8 cellular contexts compared by ENCODE assay signal in the genomic region with DNA sequence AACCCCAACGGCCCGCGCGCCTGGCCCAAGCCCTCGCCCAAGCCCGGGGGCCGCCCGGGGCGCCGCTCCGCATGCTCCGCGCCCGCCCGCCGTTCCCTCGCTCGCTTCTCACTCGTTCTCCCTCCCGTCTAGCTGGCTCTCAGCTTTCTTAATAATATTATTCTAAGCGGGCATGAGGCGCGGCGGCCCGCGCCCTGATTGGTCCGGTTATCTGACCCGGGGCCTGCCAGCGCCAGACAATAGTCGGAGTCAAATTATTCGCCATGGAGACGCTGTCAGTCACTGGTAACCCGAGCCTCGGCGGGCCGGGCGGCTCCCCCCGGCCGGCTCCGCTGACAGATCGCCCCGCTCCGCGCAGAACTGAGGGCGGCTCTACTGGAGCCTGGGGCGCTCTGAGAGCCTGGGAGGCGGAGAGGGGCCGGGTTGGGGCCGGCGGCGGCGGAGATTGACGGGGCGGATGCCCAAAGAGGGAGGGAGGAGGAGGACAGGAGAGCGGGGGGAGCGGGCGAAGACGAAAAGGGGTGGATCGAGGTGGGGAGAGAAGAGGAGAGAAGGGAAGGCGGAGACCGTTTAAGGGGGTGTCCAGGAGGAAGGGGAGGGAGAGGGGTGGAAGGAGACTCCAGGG. TPM values are rescaled to one million over a fixed set of nuclear protein-coding genes. Genes with fewer than 3 reads are reported as not detected.
A peak's percentile ranks its signal among the peaks of the same experiment; 100 is the strongest.
DNase-seq lines count a peak whose midpoint lies in the region; ATAC-seq, FAIRE-seq and TF ChIP-seq lines count a peak whose summit lies in the region.

TSS of gene SIX2 (minus strand) at position 150 of the 625 bp plus-strand sequence. CDS start 342 bp downstream, outside the sequence.

- no peak for FAIRE-seq in small intestine (lab: Jason Lieb, UNC)

- no peak within 1 kb of the TSS for H3K27ac Mint-ChIP-seq in CD8-positive, alpha-beta T cell
- peak within 1 kb of the TSS; percentile 93 for H3K27ac Mint-ChIP-seq in chondrocyte (ENCODE audit: unreplicated experiment)

- H3K4me1 ChIP-seq in CD8-positive, alpha-beta T cell (ENCODE audit: insufficient read depth, low read length): peaks cover 11% of the 10 kb centered on the region
- H3K4me1 ChIP-seq in small intestine (ENCODE audit: control insufficient read depth in 2 of 2, insufficient read depth in 1 of 2, low read depth in 1 of 2, low read length in 1 of 2): peaks cover 2 to 4% of the 10 kb centered on the region in 2 donors

- no peak within 1 kb of the TSS for H3K27ac ChIP-seq in CD8-positive, alpha-beta T cell (ENCODE audit: low read depth, low read length)
- no peak within 1 kb of the TSS for H3K27ac ChIP-seq in small intestine (ENCODE audit: low read depth in 1 of 2, low read length in 1 of 2)

- H3K4me3 Mint-ChIP-seq in CD8-positive, alpha-beta T cell: peak within 1 kb of the TSS; percentile 70
- peak within 1 kb of the TSS; percentile 91 for H3K4me3 Mint-ChIP-seq in chondrocyte (ENCODE audit: unreplicated experiment)

- H3K4me3 ChIP-seq in CD8-positive, alpha-beta T cell (ENCODE audit: low read depth, low read length): peak within 1 kb of the TSS; percentile 45
- H3K4me3 ChIP-seq in small intestine (ENCODE audit: low read depth in 1 of 2, low read length in 2 of 2): peak within 1 kb of the TSS in 1 of 2 donors; percentile 43

- intact Hi-C loops in CD8-positive, alpha-beta T cell (cut with DNase I, micrococcal nuclease): no loop called here

- no peak for DNase-seq in CD8-positive, alpha-beta T cell
- DNase-seq in HS-27A (ENCODE audit: low read depth): peak; percentile 96
- DNase-seq in NCI-H774 (lab: John Stamatoyannopoulos, UW): peak; percentile 95
- DNase-seq in chondrocyte (ENCODE audit: low spot score): peak; percentile 99
- peak; percentile 99 for DNase-seq in islet precursor cell
- DNase-seq in small intestine: peak; percentile 58
- DNase-seq in putamen (ENCODE audit: low spot score): no peak

- ATAC-seq in CD8-positive, alpha-beta T cell: no peak
- ATAC-seq in HG02610 (IDR thresholded peaks at IDR 0.05; ENCODE audit: unreplicated experiment): no peak

- peaks cover 43% of the 10 kb centered on the region for H3K4me1 Mint-ChIP-seq in CD8-positive, alpha-beta T cell (ENCODE audit: low read depth)
- peaks cover 59% of the 10 kb centered on the region for H3K4me1 Mint-ChIP-seq in chondrocyte (ENCODE audit: low read depth)

- POLR2A ChIA-PET in CD8-positive, alpha-beta T cell (lab: Charles Lee): no interaction called here

- no peaks in the 10 kb centered on the region for H3K9me3 Mint-ChIP-seq in CD8-positive, alpha-beta T cell
- H3K9me3 Mint-ChIP-seq in chondrocyte (ENCODE audit: low read depth): no peaks in the 10 kb centered on the region

- no peaks in the 10 kb centered on the region for H3K36me3 Mint-ChIP-seq in CD8-positive, alpha-beta T cell
- peaks cover 11% of the 10 kb centered on the region for H3K36me3 Mint-ChIP-seq in chondrocyte (ENCODE audit: low read depth)

- WGBS in small intestine, 3 donors: 1 to 2% (median 2%) methylated on average over 55 to 61 of the region's 61 CpGs

- H3K27me3 Mint-ChIP-seq in CD8-positive, alpha-beta T cell (ENCODE audit: low read depth): peaks cover 58% of the 10 kb centered on the region
- H3K27me3 Mint-ChIP-seq in chondrocyte (ENCODE audit: low read depth): no peaks in the 10 kb centered on the region

- no peak for TF ChIP-seq CTCF in CD8-positive, alpha-beta T cell (IDR thresholded peaks at IDR 0.05)
- no peak for TF ChIP-seq CTCF in chondrocyte (IDR thresholded peaks at IDR 0.05)

- no peaks in the 10 kb centered on the region for H3K9me3 ChIP-seq in CD8-positive, alpha-beta T cell (ENCODE audit: low read length)
- no peaks in the 10 kb centered on the region for H3K9me3 ChIP-seq in small intestine (ENCODE audit: control insufficient read depth, low read depth)

- CTCF ChIA-PET in CD8-positive, alpha-beta T cell (lab: Charles Lee): no interaction called here

- no peaks in the 10 kb centered on the region for H3K36me3 ChIP-seq in CD8-positive, alpha-beta T cell (ENCODE audit: insufficient read depth, low read length)
- H3K36me3 ChIP-seq in small intestine (ENCODE audit: control insufficient read depth in 2 of 2, insufficient read depth in 2 of 2, low read length in 2 of 2): no peaks in the 10 kb centered on the region

- H3K27me3 ChIP-seq in CD8-positive, alpha-beta T cell (ENCODE audit: insufficient read depth, low read length): peaks cover 40% of the 10 kb centered on the region
- H3K27me3 ChIP-seq in small intestine (ENCODE audit: control insufficient read depth in 2 of 2, insufficient read depth in 2 of 2, low read length in 2 of 2): peaks cover 46 to 68% of the 10 kb centered on the region in 2 donors

RNA-seq across cellular contexts. Expression of gene SIX2, which starts in this region (rescaled TPM):
- total RNA-seq in CD8-positive, alpha-beta T cell: not detected
- 35.0 to 93.2 TPM (median 35.1 TPM) in 3 replicates for total RNA-seq in chondrocyte
- under 1 TPM in 1 of 3 donors, not detected in 2; 0.12 TPM for polyA plus RNA-seq in small intestine

Comparison
In these comparisons a context has a peak if more than half of its experiments do, and no peak if none do; other contexts are left out.
1. RNA of gene SIX2 (total RNA-seq): 35.0 to 93.2 TPM in chondrocyte; not detected in CD8-positive, alpha-beta T cell; every median in the first group is over 10 times any median in the second.
2. Peak in DNase-seq in small intestine; RNA of the gene not detected or under 1 TPM.
3. DNase-seq: peak in HS-27A (single experiment), NCI-H774 (single experiment), chondrocyte (single experiment) and islet precursor cell (single experiment); none in CD8-positive, alpha-beta T cell (0 of 7) and putamen (single experiment).